Comparison of ENCODE assay signal across 20 cellular contexts in the genomic region with DNA sequence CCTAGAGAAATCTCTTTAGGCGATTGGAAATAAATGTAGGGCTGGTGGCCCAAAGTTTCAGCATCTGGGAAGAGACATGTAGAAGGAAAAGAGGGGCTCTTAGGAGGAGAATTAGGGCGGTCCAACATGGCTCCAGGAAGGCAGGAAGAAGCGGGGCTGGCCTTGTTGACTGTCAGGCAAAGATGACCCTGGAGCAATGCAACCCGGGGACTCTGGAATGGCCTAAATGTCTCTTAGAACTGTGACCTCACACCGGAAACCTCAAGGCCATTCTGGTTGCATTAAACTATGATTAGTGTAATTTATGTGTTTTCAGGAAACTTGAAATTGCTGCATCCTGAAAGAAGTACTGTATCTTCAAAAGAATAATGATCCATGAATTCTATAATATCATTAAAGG.
"Had no signal": no experiment of that assay in that cellular context is flagged by ENCODE, and none has a peak within 500 bp of the region (broad histone marks: within the 10 kb centered on the region; RNA-seq: fewer than 3 reads in every experiment).

No MANE protein-coding gene starts in this region.

- H3K27me3 ChIP-seq: brain microvascular endothelial cell, colonic mucosa, right atrium auricular region, tibial artery had no signal

- H3K27ac ChIP-seq: brain microvascular endothelial cell, colonic mucosa, right atrium auricular region, tibial artery had no signal

- H3K9me3 Mint-ChIP-seq: activated T-cell treated with anti-CD3 and anti-CD28 coated beads, Interleukin-2, amount 50 U/mL, for 24 hours; mesothelial cell of epicardium had no signal

- H3K4me3 ChIP-seq: colonic mucosa, lung, right atrium auricular region, tibial artery had no signal

- DNase-seq: activated CD4-positive, alpha-beta T cell treated with anti-CD3 and anti-CD28 coated beads, Interleukin-2, amount 10 ng/mL, durations not matched to agents 24 days and 14 days; activated CD8-positive, alpha-beta T cell treated with anti-CD3 and anti-CD28 coated beads, Interleukin-2, amount 10 ng/mL, durations not matched to agents 7 days and 5 days; activated T-cell treated with anti-CD3 and anti-CD28 coated beads, Interleukin-2, amount 50 U/mL, for 24 hours; anterior cingulate cortex; brain microvascular endothelial cell; central memory CD4-positive, alpha-beta T cell; colonic mucosa; erythroblast; occipital lobe; stimulated activated CD4-positive, alpha-beta T cell treated with anti-CD3 and anti-CD28 coated beads, Interleukin-2, amount 100 ng/mL, for 24 hours; stimulated activated naive CD8-positive, alpha-beta T cell treated with anti-CD3 and anti-CD28 coated beads, Interleukin-15, Interleukin-2, amounts not matched to agents 100 U/mL and 50 U/mL, for 24 hours; substantia nigra; T-helper 1 cell; T1000; tibial artery had no signal

- H3K4me1 ChIP-seq: colonic mucosa had no signal

- H3K9me3 ChIP-seq: colonic mucosa, right atrium auricular region, tibial artery had no signal

- H3K36me3 ChIP-seq: colonic mucosa had no signal

- H3K4me3 Mint-ChIP-seq: activated CD4-positive, alpha-beta T cell treated with anti-CD3 and anti-CD28 coated beads, Interleukin-2, amount 10 ng/mL, durations not matched to agents 24 days and 14 days; activated CD8-positive, alpha-beta T cell treated with anti-CD3 and anti-CD28 coated beads, Interleukin-2, amount 10 ng/mL, durations not matched to agents 7 days and 5 days; activated naive CD4-positive, alpha-beta T cell treated with anti-CD3 and anti-CD28 coated beads for 36 hours; activated T-cell treated with anti-CD3 and anti-CD28 coated beads, Interleukin-2, amount 50 U/mL, for 24 hours; mesothelial cell of epicardium had no signal

- H3K27ac Mint-ChIP-seq: activated CD4-positive, alpha-beta T cell treated with anti-CD3 and anti-CD28 coated beads, Interleukin-2, amount 10 ng/mL, durations not matched to agents 24 days and 14 days; activated CD8-positive, alpha-beta T cell treated with anti-CD3 and anti-CD28 coated beads, Interleukin-2, amount 10 ng/mL, durations not matched to agents 7 days and 5 days; activated naive CD4-positive, alpha-beta T cell treated with anti-CD3 and anti-CD28 coated beads for 36 hours; activated T-cell treated with anti-CD3 and anti-CD28 coated beads, Interleukin-2, amount 50 U/mL, for 24 hours; mesothelial cell of epicardium; progenitor cell of endocrine pancreas had no signal

- H3K27me3 Mint-ChIP-seq: progenitor cell of endocrine pancreas had no signal
